Comparison of ENCODE assay signal across 1 cellular context in the genomic region with DNA sequence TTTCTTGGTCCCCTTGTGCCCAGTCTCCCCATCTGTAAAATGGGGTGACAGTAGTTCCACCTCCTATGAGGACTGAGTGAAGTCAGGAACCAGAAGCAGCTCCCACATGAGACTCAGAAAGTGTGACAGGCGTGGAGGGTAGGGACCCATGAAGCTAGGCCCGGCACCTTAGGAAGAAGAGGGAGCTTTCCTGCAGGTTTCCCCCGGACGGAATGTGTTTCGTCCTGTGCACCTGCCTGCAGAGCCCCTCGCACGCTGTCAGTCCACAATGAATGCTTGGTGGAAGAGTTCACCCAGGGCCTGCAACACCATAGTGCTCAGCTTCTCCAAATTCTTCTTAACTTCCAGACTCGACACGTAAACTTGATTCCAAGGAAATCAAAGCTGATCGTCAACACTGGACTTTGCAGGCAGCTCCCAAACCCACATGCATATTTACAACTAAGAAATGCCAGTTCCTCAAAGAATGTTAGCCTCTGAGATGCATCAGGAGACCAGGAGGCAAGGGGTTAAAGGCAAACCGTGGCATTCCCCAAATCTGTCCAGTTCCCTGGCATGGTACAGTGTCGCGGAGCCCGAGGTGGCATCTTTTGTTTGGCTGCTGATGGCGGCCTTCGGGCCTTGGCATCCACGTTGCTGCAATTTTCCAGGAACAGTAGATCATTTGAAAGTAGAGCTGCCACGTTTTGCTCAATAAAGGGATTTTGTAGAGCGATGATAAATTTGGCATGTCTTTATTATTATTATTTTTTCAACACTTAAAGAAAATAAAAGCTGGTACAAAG.
TF ChIP-seq lines count a peak whose summit lies in the region.

No MANE protein-coding gene starts in this region.

TF ChIP-seq in endothelial cell of umbilical vein, 7 proteins besides CTCF, POLR2A, EP300 and RAD21:
- no peak for TF ChIP-seq POLR2AphosphoS5 (IDR thresholded peaks at IDR 0.05; ENCODE audit: insufficient read depth, low read depth, low read length)
- no peak for TF ChIP-seq EZH2 (IDR thresholded peaks at IDR 0.05; ENCODE audit: borderline replicate concordance, low read depth, low read length, severe bottlenecking)
- TF ChIP-seq FOS (IDR thresholded peaks at IDR 0.05; ENCODE audit: borderline replicate concordance, insufficient read depth, low read length) = no peak
- TF ChIP-seq GATA2 (IDR thresholded peaks at IDR 0.05; ENCODE audit: insufficient read depth, insufficient read length, low read depth, low read length) = no peak
- no peak for TF ChIP-seq MYC (IDR thresholded peaks at IDR 0.05; ENCODE audit: low read depth, low read length)
- TF ChIP-seq, protein P1, sequence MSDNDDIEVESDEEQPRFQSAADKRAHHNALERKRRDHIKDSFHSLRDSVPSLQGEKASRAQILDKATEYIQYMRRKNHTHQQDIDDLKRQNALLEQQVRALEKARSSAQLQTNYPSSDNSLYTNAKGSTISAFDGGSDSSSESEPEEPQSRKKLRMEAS (IDR thresholded peaks at IDR 0.05; ENCODE audit: insufficient read depth, insufficient read length) = no peak
- no peak for TF ChIP-seq JUN (IDR thresholded peaks at IDR 0.05; ENCODE audit: borderline replicate concordance, insufficient read depth, insufficient read length, low read depth)
TF ChIP-seq in endothelial cell of umbilical vein: peak in this region for 0.
